Comparison of ENCODE assay signal across 1 cellular context in genomic region chr2:190359896-190360376, GRCh38.
TF ChIP-seq lines count a peak whose summit lies in the region.

No MANE protein-coding gene starts in this region.

TF ChIP-seq in HepG2, 621 proteins besides CTCF, POLR2A, EP300 and RAD21 (continued from another document and continues in another):
- TF ChIP-seq, protein P1, sequence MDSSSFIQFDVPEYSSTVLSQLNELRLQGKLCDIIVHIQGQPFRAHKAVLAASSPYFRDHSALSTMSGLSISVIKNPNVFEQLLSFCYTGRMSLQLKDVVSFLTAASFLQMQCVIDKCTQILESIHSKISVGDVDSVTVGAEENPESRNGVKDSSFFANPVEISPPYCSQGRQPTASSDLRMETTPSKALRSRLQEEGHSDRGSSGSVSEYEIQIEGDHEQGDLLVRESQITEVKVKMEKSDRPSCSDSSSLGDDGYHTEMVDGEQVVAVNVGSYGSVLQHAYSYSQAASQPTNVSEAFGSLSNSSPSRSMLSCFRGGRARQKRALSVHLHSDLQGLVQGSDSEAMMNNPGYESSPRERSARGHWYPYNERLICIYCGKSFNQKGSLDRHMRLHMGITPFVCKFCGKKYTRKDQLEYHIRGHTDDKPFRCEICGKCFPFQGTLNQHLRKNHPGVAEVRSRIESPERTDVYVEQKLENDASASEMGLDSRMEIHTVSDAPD (CRISPR knock-in tag; IDR thresholded peaks at IDR 0.05), result 0 out of 2 replicates have a peak, but pooled peaks have one; percentile 32
- TF ChIP-seq ZNF546 (CRISPR knock-in tag; conservative IDR thresholded peaks at IDR 0.05) (no peak), MBNL3 (CRISPR knock-in tag; conservative IDR thresholded peaks at IDR 0.05) (no peak), FOXA1 (IDR thresholded peaks at IDR 0.05) (no peak), FOXA1 (CRISPR knock-in tag; IDR thresholded peaks at IDR 0.05) (no peak), SMAD3 (CRISPR knock-in tag; IDR thresholded peaks at IDR 0.05) (no peak), HCFC1 (IDR thresholded peaks at IDR 0.05; ENCODE audit: low read depth, low read length) (no peak), NCOA2 (CRISPR knock-in tag; IDR thresholded peaks at IDR 0.05) (no peak; the same call in 1 of the 2 replicates), KLF15 (CRISPR knock-in tag; IDR thresholded peaks at IDR 0.05; ENCODE audit: borderline replicate concordance) (no peak), ZNF547 (CRISPR knock-in tag; IDR thresholded peaks at IDR 0.05) (no peak), ZNF256 (CRISPR knock-in tag; conservative IDR thresholded peaks at IDR 0.05) (no peak), BORCS8-MEF2B (CRISPR knock-in tag; IDR thresholded peaks at IDR 0.05) (no peak), RORA (CRISPR knock-in tag; IDR thresholded peaks at IDR 0.05) (no peak), FOXK1 (CRISPR knock-in tag; IDR thresholded peaks at IDR 0.05; ENCODE audit: borderline replicate concordance, low read depth) (no peak), KLF11 (CRISPR knock-in tag; IDR thresholded peaks at IDR 0.05) (no peak), ZNF274 (CRISPR knock-in tag; IDR thresholded peaks at IDR 0.05) (no peak), TEAD2 (CRISPR knock-in tag; IDR thresholded peaks at IDR 0.05) (no peak), MTERF4 (CRISPR knock-in tag; IDR thresholded peaks at IDR 0.05) (no peak), MATR3 (CRISPR knock-in tag; IDR thresholded peaks at IDR 0.05) (no peak), ZNF142 (CRISPR knock-in tag; IDR thresholded peaks at IDR 0.05) (no peak), FOXA3 (CRISPR knock-in tag; IDR thresholded peaks at IDR 0.05) (no peak), ZNF570 (CRISPR knock-in tag; IDR thresholded peaks at IDR 0.05; ENCODE audit: borderline replicate concordance) (no peak), ZNF224 (CRISPR knock-in tag; IDR thresholded peaks at IDR 0.05) (no peak), ZNF44 (CRISPR knock-in tag; IDR thresholded peaks at IDR 0.05) (no peak), SP2 (CRISPR knock-in tag; IDR thresholded peaks at IDR 0.05) (no peak), FOXM1 (CRISPR knock-in tag; IDR thresholded peaks at IDR 0.05) (no peak), CENPT (CRISPR knock-in tag; IDR thresholded peaks at IDR 0.05; ENCODE audit: low read depth) (no peak), ZSCAN30 (CRISPR knock-in tag; IDR thresholded peaks at IDR 0.05) (no peak), ZNF280D (CRISPR knock-in tag; IDR thresholded peaks at IDR 0.05) (no peak), PHB2 (IDR thresholded peaks at IDR 0.05; ENCODE audit: partially characterized antibody) (no peak), BCL3 (CRISPR knock-in tag; IDR thresholded peaks at IDR 0.05) (no peak), ESRRA (CRISPR knock-in tag; IDR thresholded peaks at IDR 0.05; ENCODE audit: low read depth) (no peak), ZNF180 (CRISPR knock-in tag; IDR thresholded peaks at IDR 0.05; ENCODE audit: borderline replicate concordance, low read depth) (no peak), ZNF33B (CRISPR knock-in tag; IDR thresholded peaks at IDR 0.05) (no peak), STAG1 (CRISPR knock-in tag; IDR thresholded peaks at IDR 0.05) (no peak), SOX13 (IDR thresholded peaks at IDR 0.05) (no peak), SOX13 (CRISPR knock-in tag; conservative IDR thresholded peaks at IDR 0.05 in 1 of 2, IDR thresholded peaks at IDR 0.05 in 1 of 2) (no peak), DMAP1 (CRISPR knock-in tag; IDR thresholded peaks at IDR 0.05) (no peak), HMGA1 (CRISPR knock-in tag; conservative IDR thresholded peaks at IDR 0.05) (no peak), ZNF331 (CRISPR knock-in tag; IDR thresholded peaks at IDR 0.05) (peak; percentile 62; the same call in 1 of the 2 replicates)
- TF ChIP-seq, protein P2, sequence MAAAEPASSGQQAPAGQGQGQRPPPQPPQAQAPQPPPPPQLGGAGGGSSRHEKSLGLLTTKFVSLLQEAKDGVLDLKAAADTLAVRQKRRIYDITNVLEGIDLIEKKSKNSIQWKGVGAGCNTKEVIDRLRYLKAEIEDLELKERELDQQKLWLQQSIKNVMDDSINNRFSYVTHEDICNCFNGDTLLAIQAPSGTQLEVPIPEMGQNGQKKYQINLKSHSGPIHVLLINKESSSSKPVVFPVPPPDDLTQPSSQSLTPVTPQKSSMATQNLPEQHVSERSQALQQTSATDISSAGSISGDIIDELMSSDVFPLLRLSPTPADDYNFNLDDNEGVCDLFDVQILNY (CRISPR knock-in tag; conservative IDR thresholded peaks at IDR 0.05), result no peak
- TF ChIP-seq, protein P3, sequence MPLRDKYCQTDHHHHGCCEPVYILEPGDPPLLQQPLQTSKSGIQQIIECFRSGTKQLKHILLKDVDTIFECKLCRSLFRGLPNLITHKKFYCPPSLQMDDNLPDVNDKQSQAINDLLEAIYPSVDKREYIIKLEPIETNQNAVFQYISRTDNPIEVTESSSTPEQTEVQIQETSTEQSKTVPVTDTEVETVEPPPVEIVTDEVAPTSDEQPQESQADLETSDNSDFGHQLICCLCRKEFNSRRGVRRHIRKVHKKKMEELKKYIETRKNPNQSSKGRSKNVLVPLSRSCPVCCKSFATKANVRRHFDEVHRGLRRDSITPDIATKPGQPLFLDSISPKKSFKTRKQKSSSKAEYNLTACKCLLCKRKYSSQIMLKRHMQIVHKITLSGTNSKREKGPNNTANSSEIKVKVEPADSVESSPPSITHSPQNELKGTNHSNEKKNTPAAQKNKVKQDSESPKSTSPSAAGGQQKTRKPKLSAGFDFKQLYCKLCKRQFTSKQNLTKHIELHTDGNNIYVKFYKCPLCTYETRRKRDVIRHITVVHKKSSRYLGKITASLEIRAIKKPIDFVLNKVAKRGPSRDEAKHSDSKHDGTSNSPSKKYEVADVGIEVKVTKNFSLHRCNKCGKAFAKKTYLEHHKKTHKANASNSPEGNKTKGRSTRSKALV (CRISPR knock-in tag; IDR thresholded peaks at IDR 0.05), result no peak
- TF ChIP-seq, protein P4, sequence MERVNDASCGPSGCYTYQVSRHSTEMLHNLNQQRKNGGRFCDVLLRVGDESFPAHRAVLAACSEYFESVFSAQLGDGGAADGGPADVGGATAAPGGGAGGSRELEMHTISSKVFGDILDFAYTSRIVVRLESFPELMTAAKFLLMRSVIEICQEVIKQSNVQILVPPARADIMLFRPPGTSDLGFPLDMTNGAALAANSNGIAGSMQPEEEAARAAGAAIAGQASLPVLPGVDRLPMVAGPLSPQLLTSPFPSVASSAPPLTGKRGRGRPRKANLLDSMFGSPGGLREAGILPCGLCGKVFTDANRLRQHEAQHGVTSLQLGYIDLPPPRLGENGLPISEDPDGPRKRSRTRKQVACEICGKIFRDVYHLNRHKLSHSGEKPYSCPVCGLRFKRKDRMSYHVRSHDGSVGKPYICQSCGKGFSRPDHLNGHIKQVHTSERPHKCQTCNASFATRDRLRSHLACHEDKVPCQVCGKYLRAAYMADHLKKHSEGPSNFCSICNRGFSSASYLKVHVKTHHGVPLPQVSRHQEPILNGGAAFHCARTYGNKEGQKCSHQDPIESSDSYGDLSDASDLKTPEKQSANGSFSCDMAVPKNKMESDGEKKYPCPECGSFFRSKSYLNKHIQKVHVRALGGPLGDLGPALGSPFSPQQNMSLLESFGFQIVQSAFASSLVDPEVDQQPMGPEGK (CRISPR knock-in tag; IDR thresholded peaks at IDR 0.05), result peak; percentile 38; the same call in 1 of the 2 replicates
- TF ChIP-seq, protein P5, sequence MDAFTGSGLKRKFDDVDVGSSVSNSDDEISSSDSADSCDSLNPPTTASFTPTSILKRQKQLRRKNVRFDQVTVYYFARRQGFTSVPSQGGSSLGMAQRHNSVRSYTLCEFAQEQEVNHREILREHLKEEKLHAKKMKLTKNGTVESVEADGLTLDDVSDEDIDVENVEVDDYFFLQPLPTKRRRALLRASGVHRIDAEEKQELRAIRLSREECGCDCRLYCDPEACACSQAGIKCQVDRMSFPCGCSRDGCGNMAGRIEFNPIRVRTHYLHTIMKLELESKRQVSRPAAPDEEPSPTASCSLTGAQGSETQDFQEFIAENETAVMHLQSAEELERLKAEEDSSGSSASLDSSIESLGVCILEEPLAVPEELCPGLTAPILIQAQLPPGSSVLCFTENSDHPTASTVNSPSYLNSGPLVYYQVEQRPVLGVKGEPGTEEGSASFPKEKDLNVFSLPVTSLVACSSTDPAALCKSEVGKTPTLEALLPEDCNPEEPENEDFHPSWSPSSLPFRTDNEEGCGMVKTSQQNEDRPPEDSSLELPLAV (CRISPR knock-in tag; conservative IDR thresholded peaks at IDR 0.05; ENCODE audit: low read depth), result no peak
